ENCODE assay signal across 9 cellular contexts in the genomic region with DNA sequence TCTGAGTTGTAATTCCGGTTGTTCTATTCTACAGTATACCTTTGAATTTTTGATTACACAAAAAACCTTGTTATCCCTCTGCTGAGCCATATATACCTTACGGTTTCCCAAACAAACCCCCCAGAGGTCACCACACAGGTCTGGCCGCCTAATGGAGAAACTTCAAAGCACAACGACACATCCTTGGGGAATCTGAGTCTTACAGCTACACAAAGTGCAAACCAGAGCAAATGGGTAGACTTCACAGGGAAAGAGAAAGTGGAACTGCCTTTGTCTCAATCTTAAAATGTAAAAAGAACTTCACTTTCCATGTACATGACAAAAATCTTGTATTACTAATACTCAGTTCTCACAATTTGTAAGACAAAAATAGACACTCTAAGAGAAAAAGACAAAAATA. TPM values are rescaled to one million over a fixed set of nuclear protein-coding genes. Genes with fewer than 3 reads are reported as not detected.
DNase-seq lines count a peak whose midpoint lies in the region; ATAC-seq and TF ChIP-seq lines count a peak whose summit lies in the region.
"Had no signal": no experiment of that assay in that cellular context is flagged by ENCODE, and none has a peak within 500 bp of the region (broad histone marks: within the 10 kb centered on the region; RNA-seq: fewer than 3 reads in every experiment).

No MANE protein-coding gene starts in this region.

- no peak overlapping the region for H3K14ac ChIP-seq in IMR-90 (replicated peaks; ENCODE audit: low read depth, low read length)

- TF ChIP-seq POLR2A in IMR-90 (IDR thresholded peaks at IDR 0.05; ENCODE audit: low read depth, low read length) = no peak

- H3K9me3 Mint-ChIP-seq in natural killer cell = no peaks in the 10 kb centered on the region

- H3K27ac ChIP-seq in IMR-90 (ENCODE audit: insufficient read depth, low read length) = no peak overlapping the region; the same call in 1 of the 2 replicates

- peak overlapping the region; percentile 31 to 46 for H3K27ac Mint-ChIP-seq in natural killer cell

- no peaks in the 10 kb centered on the region for H3K9me3 ChIP-seq in IMR-90 (ENCODE audit: control insufficient read depth, insufficient read depth, low read length)

- no peak overlapping the region for H2AK9ac ChIP-seq in IMR-90 (replicated peaks; ENCODE audit: low read depth, low read length, poor library complexity)

- no peak overlapping the region for H4K91ac ChIP-seq in IMR-90 (ENCODE audit: insufficient read depth, low read depth, low read length)

- H3K9ac ChIP-seq in IMR-90 (ENCODE audit: low read depth, low read length) = no peak overlapping the region; the same call in 1 of the 2 replicates

- no peak overlapping the region for H3K4ac ChIP-seq in IMR-90 (ENCODE audit: low read depth, low read length)

- peak; percentile 34 for DNase-seq in AG08396 (ENCODE audit: low spot score)
- peak; percentile 61 for DNase-seq in IMR-90
- DNase-seq in cardiac fibroblast (ENCODE audit: low read depth in 2 of 2) = peak; percentile 47 to 53
- no peak for DNase-seq in natural killer cell
- DNase-seq in activated CD4-positive, CD25-positive, alpha-beta regulatory T cell (lab: John Stamatoyannopoulos, UW) = no peak
- no peak for DNase-seq in RKO (ENCODE audit: low spot score)
- DNase-seq: EL had no signal

- no peak for TF ChIP-seq CTCF in IMR-90 (conservative IDR thresholded peaks at IDR 0.05; ENCODE audit: low read depth, low read length)
- peak; percentile 8 for TF ChIP-seq CTCF in cardiac fibroblast (IDR thresholded peaks at IDR 0.05; ENCODE audit: low read depth, low read length)
- TF ChIP-seq CTCF in natural killer cell (IDR thresholded peaks at IDR 0.05) = no peak

- H2AFZ ChIP-seq in IMR-90 (replicated peaks; ENCODE audit: low read length, poor library complexity) = no peak overlapping the region

- intact Hi-C loops in IMR-90 (cut with micrococcal nuclease) = loop anchor here (2.0 to 5.0 kb wide), 2 partner anchors 56 to 819 kb away; no protein-coding TSS in a partner anchor
- intact Hi-C loops in natural killer cell (cut with micrococcal nuclease) = no loop called here

- H3K4me3 ChIP-seq in IMR-90 (ENCODE audit: insufficient read depth, low read depth, low read length) (no peak overlapping the region), cardiac fibroblast (replicated peaks in 1 of 2; ENCODE audit: low read depth in 2 of 2, low read length in 2 of 2) (peak overlapping the region; percentile 30 to 77)

- H2BK5ac ChIP-seq in IMR-90 (ENCODE audit: low read depth, low read length, poor library complexity, severe bottlenecking) = no peak overlapping the region

- ATAC-seq in IMR-90 (ENCODE audit: low read depth) (no peak), natural killer cell (no peak), GM21619 (IDR thresholded peaks at IDR 0.05; ENCODE audit: unreplicated experiment) (no peak), GM21515 (IDR thresholded peaks at IDR 0.05; ENCODE audit: unreplicated experiment) (no peak)

- H3K23ac ChIP-seq in IMR-90 (ENCODE audit: low read depth, low read length) = no peak overlapping the region

- H3K4me1 ChIP-seq in IMR-90 (ENCODE audit: control insufficient read depth, insufficient read depth, low read length) = peaks cover 14% of the 10 kb centered on the region

- H4K5ac ChIP-seq in IMR-90 (ENCODE audit: low read depth, low read length) = no peak overlapping the region

- no peak overlapping the region for H3K56ac ChIP-seq in IMR-90 (ENCODE audit: extremely low read depth, insufficient read depth, low read length)

- in situ Hi-C loops in IMR-90 (cut with MboI; ENCODE audit: low sequenced_read_pairs) = no loop called here

- POLR2A ChIA-PET in IMR-90 (lab: Charles Lee; ENCODE audit: unreplicated experiment) = no interaction called here

- H3K36me3 ChIP-seq in IMR-90 (ENCODE audit: control insufficient read depth, insufficient read depth, low read length) = no peaks in the 10 kb centered on the region

- BruUV-seq in IMR-90 (replicated peaks; lab: Mats Ljungman, UMichigan) = no TSS peak

- no peak for TF ChIP-seq RAD21 in IMR-90 (IDR thresholded peaks at IDR 0.05; ENCODE audit: low read length)

- peaks cover 44% of the 10 kb centered on the region for H4K20me1 ChIP-seq in IMR-90 (ENCODE audit: insufficient read depth, low read length)

- peak overlapping the region; percentile 71 for H3K4me3 Mint-ChIP-seq in natural killer cell

- dilution Hi-C loops in IMR-90 (cut with HindIII; ENCODE audit: low sequenced_read_pairs, unreplicated experiment) = no loop called here

- peak overlapping the region; percentile 41; the same call in 1 of the 2 replicates for H3K4me2 ChIP-seq in IMR-90 (ENCODE audit: low read depth, low read length)

- no peak overlapping the region for H2AK5ac ChIP-seq in IMR-90 (ENCODE audit: low read depth, low read length)

- no peak overlapping the region for H2BK120ac ChIP-seq in IMR-90 (ENCODE audit: low read depth, low read length)

- CTCF ChIA-PET in IMR-90 (lab: Yijun Ruan, JAX) = interaction anchor here (0.6 kb wide), 1 partner anchor 209 kb away, joined by 3 read pairs; no protein-coding TSS in a partner anchor

- H3K18ac ChIP-seq in IMR-90 (ENCODE audit: low read depth, low read length) = no peak overlapping the region

- H3K9me1 ChIP-seq in IMR-90 (ENCODE audit: insufficient read depth, low read length) = peaks cover 9% of the 10 kb centered on the region; the same call in 1 of the 2 replicates

- peaks cover 36 to 45% of the 10 kb centered on the region in 2 donors for H3K4me1 Mint-ChIP-seq in natural killer cell

- WGBS in IMR-90 (ENCODE audit: extremely low coverage in 2 of 2, insufficient read length in 1 of 2), 2 experiments = 86% methylated on average over 1 of the region's 4 CpGs; no CpG with 5 or more reads in 1 of the 2 experiments

- H3K27me3 ChIP-seq in IMR-90 (ENCODE audit: control insufficient read depth, insufficient read depth, low read length) = no peaks in the 10 kb centered on the region

- no peak overlapping the region for H2BK20ac ChIP-seq in IMR-90 (ENCODE audit: low read depth, low read length)

- H4K8ac ChIP-seq in IMR-90 (ENCODE audit: low read depth in 2 of 2, low read length in 2 of 2) = no peak overlapping the region

- no peaks in the 10 kb centered on the region for H3K36me3 Mint-ChIP-seq in natural killer cell

- H2BK15ac ChIP-seq in IMR-90 (ENCODE audit: low read depth, low read length) = no peak overlapping the region

- peaks cover 19 to 58% of the 10 kb centered on the region in 2 experiments for H3K79me1 ChIP-seq in IMR-90 (ENCODE audit: low read depth in 1 of 2, low read length in 2 of 2)

- H3K27me3 Mint-ChIP-seq in natural killer cell (ENCODE audit: low read depth in 2 of 2) = no peaks in the 10 kb centered on the region

TF ChIP-seq in IMR-90, 13 proteins besides CTCF, POLR2A, EP300 and RAD21:
- TF ChIP-seq USF2 (IDR thresholded peaks at IDR 0.05; ENCODE audit: low read depth, low read length) = no peak
- TF ChIP-seq NFE2L2 (IDR thresholded peaks at IDR 0.05; ENCODE audit: low read depth, low read length) = no peak
- TF ChIP-seq MAZ (IDR thresholded peaks at IDR 0.05; ENCODE audit: borderline replicate concordance, low read depth, low read length) = no peak
- no peak for TF ChIP-seq RCOR1 (IDR thresholded peaks at IDR 0.05; ENCODE audit: insufficient replicate concordance, low read length)
- TF ChIP-seq MAFK (IDR thresholded peaks at IDR 0.05; ENCODE audit: low read depth, low read length) = no peak
- TF ChIP-seq SMC3 (IDR thresholded peaks at IDR 0.05; ENCODE audit: low read depth, low read length) = no peak
- TF ChIP-seq MXI1 (IDR thresholded peaks at IDR 0.05; ENCODE audit: borderline replicate concordance, low read depth, low read length) = no peak
- TF ChIP-seq FOS (IDR thresholded peaks at IDR 0.05; ENCODE audit: low read depth, low read length) = no peak
- TF ChIP-seq BHLHE40 (IDR thresholded peaks at IDR 0.05; ENCODE audit: low read depth, low read length) = no peak
- TF ChIP-seq, protein P1, sequence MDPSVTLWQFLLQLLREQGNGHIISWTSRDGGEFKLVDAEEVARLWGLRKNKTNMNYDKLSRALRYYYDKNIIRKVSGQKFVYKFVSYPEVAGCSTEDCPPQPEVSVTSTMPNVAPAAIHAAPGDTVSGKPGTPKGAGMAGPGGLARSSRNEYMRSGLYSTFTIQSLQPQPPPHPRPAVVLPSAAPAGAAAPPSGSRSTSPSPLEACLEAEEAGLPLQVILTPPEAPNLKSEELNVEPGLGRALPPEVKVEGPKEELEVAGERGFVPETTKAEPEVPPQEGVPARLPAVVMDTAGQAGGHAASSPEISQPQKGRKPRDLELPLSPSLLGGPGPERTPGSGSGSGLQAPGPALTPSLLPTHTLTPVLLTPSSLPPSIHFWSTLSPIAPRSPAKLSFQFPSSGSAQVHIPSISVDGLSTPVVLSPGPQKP (IDR thresholded peaks at IDR 0.05; ENCODE audit: borderline replicate concordance, low read depth, low read length) = no peak
- no peak for TF ChIP-seq CEBPB (IDR thresholded peaks at IDR 0.05; ENCODE audit: low read depth, low read length)
- TF ChIP-seq CHD1 (IDR thresholded peaks at IDR 0.05; ENCODE audit: low read depth, low read length) = no peak
- TF ChIP-seq RFX5 (IDR thresholded peaks at IDR 0.05; ENCODE audit: low read depth, low read length) = no peak

RNA-seq across cellular contexts. Expression of gene FBXO31, which starts 2.7 kb away (rescaled TPM):
- total RNA-seq in IMR-90 (2012; rRNA removed) (10.4 and 10.6 TPM in 2 replicates), natural killer cell (10 to 100 TPM; 32.2 to 47.2 (median 37.6) TPM)
- 16.9 and 20.7 TPM in 2 replicates for polyA plus RNA-seq in IMR-90 (2012; rRNA removed)
- 10.1 and 14.2 TPM in 2 replicates for polyA plus RNA-seq in IMR-90 (2012; cell fraction: cytosol; rRNA removed)
- polyA plus RNA-seq in IMR-90 (2012; cell fraction: nucleus; rRNA removed; ENCODE audit: low replicate concordance) = 54.4 and 120 TPM in 2 replicates

RNA-seq across cellular contexts. Expression of gene MAP1LC3B, which starts 11.3 kb away (rescaled TPM):
- total RNA-seq in IMR-90 (2012; rRNA removed) (23.5 and 25.3 TPM in 2 replicates), natural killer cell (100 to 1,000 TPM; 171 to 220 (median 172) TPM)
- polyA plus RNA-seq in IMR-90 (2012; rRNA removed) = 46.9 and 57.7 TPM in 2 replicates
- polyA plus RNA-seq in IMR-90 (2012; cell fraction: cytosol; rRNA removed) = 30.4 and 40.6 TPM in 2 replicates
- polyA plus RNA-seq in IMR-90 (2012; cell fraction: nucleus; rRNA removed; ENCODE audit: low replicate concordance) = 7.3 and 33.0 TPM in 2 replicates

Comparison
In these comparisons a context has a peak if more than half of its experiments do, and no peak if none do; other contexts are left out.
1. DNase-seq: peak in AG08396 (single experiment), IMR-90 (single experiment) and cardiac fibroblast (2 of 2); none in natural killer cell (single experiment), activated CD4-positive, CD25-positive, alpha-beta regulatory T cell (0 of 4) and RKO (single experiment).